Comparison of ENCODE assay signal across 13 cellular contexts in genomic region chr17:82035488-82035887, GRCh38. TPM values are rescaled to one million over a fixed set of nuclear protein-coding genes. Genes with fewer than 3 reads are reported as not detected.
DNase-seq lines count a peak whose midpoint lies in the region; ATAC-seq and TF ChIP-seq lines count a peak whose summit lies in the region.
"Had no signal": no experiment of that assay in that cellular context is flagged by ENCODE, and none has a peak within 500 bp of the region (broad histone marks: within the 10 kb centered on the region; RNA-seq: fewer than 3 reads in every experiment).

No MANE protein-coding gene starts in this region.

- no peak for DNase-seq in activated CD8-positive, alpha-beta memory T cell treated with anti-CD3 and anti-CD28 coated beads, Interleukin-2, amount 10 ng/mL, durations not matched to agents 7 days and 5 days
- no peak for DNase-seq in activated CD8-positive, alpha-beta memory T cell treated with anti-CD3 and anti-CD28 coated beads, Interleukin-2, amount 50 U/mL, for 4 hours
- DNase-seq in progenitor cell of endocrine pancreas (ENCODE audit: low spot score, unreplicated experiment) (no peak), GDM1 (lab: John Stamatoyannopoulos, UW) (no peak), MV-4-11 (lab: John Stamatoyannopoulos, UW) (no peak)
- DNase-seq in stimulated activated naive CD4-positive, alpha-beta T cell treated with Interleukin-2 at 50 U/mL for 16 hours (lab: John Stamatoyannopoulos, UW): no peak
- DNase-seq: ACHN, Kasumi-1, left ventricle myocardium superior, NCI-H1694, NCI-H526 had no signal

- no peak for TF ChIP-seq CTCF in brain (conservative IDR thresholded peaks at IDR 0.05)
- TF ChIP-seq CTCF in progenitor cell of endocrine pancreas (IDR thresholded peaks at IDR 0.05; ENCODE audit: unreplicated experiment): no peak

- peak overlapping the region; percentile 74 for H3K4me3 Mint-ChIP-seq in activated CD8-positive, alpha-beta memory T cell treated with anti-CD3 and anti-CD28 coated beads, Interleukin-2, amount 10 ng/mL, durations not matched to agents 7 days and 5 days
- H3K4me3 Mint-ChIP-seq in IgD-negative memory B cell (peak overlapping the region in 3 of 4 donors; percentile 39 to 83 (median 53)), brain (peak overlapping the region; percentile 71 to 85 (median 80)), progenitor cell of endocrine pancreas (ENCODE audit: low read depth) (peak overlapping the region; percentile 53)

- ATAC-seq in activated CD8-positive, alpha-beta memory T cell treated with anti-CD3 and anti-CD28 coated beads, Interleukin-2, amount 10 ng/mL, durations not matched to agents 7 days and 5 days: no peak
- ATAC-seq: left ventricle myocardium superior had no signal

- no peaks in the 10 kb centered on the region for H3K27me3 Mint-ChIP-seq in activated CD8-positive, alpha-beta memory T cell treated with anti-CD3 and anti-CD28 coated beads, Interleukin-2, amount 10 ng/mL, durations not matched to agents 7 days and 5 days
- H3K27me3 Mint-ChIP-seq in IgD-negative memory B cell (no peaks in the 10 kb centered on the region), brain (peaks cover 3% of the 10 kb centered on the region), progenitor cell of endocrine pancreas (peaks cover 17% of the 10 kb centered on the region)

- peaks cover 7% of the 10 kb centered on the region for H3K36me3 Mint-ChIP-seq in activated CD8-positive, alpha-beta memory T cell treated with anti-CD3 and anti-CD28 coated beads, Interleukin-2, amount 10 ng/mL, durations not matched to agents 7 days and 5 days
- H3K36me3 Mint-ChIP-seq in IgD-negative memory B cell (no peaks in the 10 kb centered on the region), brain (no peaks in the 10 kb centered on the region), progenitor cell of endocrine pancreas (ENCODE audit: insufficient read depth) (peaks cover 7% of the 10 kb centered on the region)

- peaks cover 23% of the 10 kb centered on the region for H3K4me1 Mint-ChIP-seq in activated CD8-positive, alpha-beta memory T cell treated with anti-CD3 and anti-CD28 coated beads, Interleukin-2, amount 10 ng/mL, durations not matched to agents 7 days and 5 days
- peaks cover 9 to 16% (median 14%) of the 10 kb centered on the region in 3 donors for H3K4me1 Mint-ChIP-seq in IgD-negative memory B cell
- peaks cover 31% of the 10 kb centered on the region for H3K4me1 Mint-ChIP-seq in brain
- peaks cover 4% of the 10 kb centered on the region for H3K4me1 Mint-ChIP-seq in progenitor cell of endocrine pancreas (ENCODE audit: low read depth)

- CTCF ChIA-PET in activated CD8-positive, alpha-beta memory T cell treated with anti-CD3 and anti-CD28 coated beads, Interleukin-2, amount 10 ng/mL, durations not matched to agents 7 days and 5 days (lab: Charles Lee): interaction anchor here (0.8 to 3.5 kb wide), 5 partner anchors 12 to 119 kb away, joined by 3 to 10 read pairs (median 8); partner anchors contain the start of genes CENPX and LRRC45

- no peaks in the 10 kb centered on the region for H3K9me3 Mint-ChIP-seq in activated CD8-positive, alpha-beta memory T cell treated with anti-CD3 and anti-CD28 coated beads, Interleukin-2, amount 10 ng/mL, durations not matched to agents 7 days and 5 days (ENCODE audit: low read depth)
- H3K9me3 Mint-ChIP-seq in IgD-negative memory B cell: no peaks in the 10 kb centered on the region
- H3K9me3 Mint-ChIP-seq in brain: peaks cover 0 to 2% (median 0%) of the 10 kb centered on the region in 5 experiments
- no peaks in the 10 kb centered on the region for H3K9me3 Mint-ChIP-seq in progenitor cell of endocrine pancreas (ENCODE audit: low read depth)

- H3K27ac Mint-ChIP-seq in activated CD8-positive, alpha-beta memory T cell treated with anti-CD3 and anti-CD28 coated beads, Interleukin-2, amount 10 ng/mL, durations not matched to agents 7 days and 5 days: no peak overlapping the region
- H3K27ac Mint-ChIP-seq in IgD-negative memory B cell (peak overlapping the region; percentile 27 to 73 (median 46)), brain (peak overlapping the region; percentile 39 to 74 (median 63)), progenitor cell of endocrine pancreas (no peak overlapping the region)

RNA-seq across cellular contexts. Expression of gene DCXR, which starts 2.0 kb away (rescaled TPM):
- 100 to 1,000 TPM; 120 to 124 TPM for total RNA-seq in activated CD8-positive, alpha-beta memory T cell treated with anti-CD3 and anti-CD28 coated beads, Interleukin-2, amount 10 ng/mL, durations not matched to agents 7 days and 5 days
- polyA plus RNA-seq in IgD-negative memory B cell (88.3 TPM), brain (ENCODE audit: insufficient read depth, low read depth, low replicate concordance) (170 TPM)
- total RNA-seq in progenitor cell of endocrine pancreas: 72.2 and 77.6 TPM in 2 replicates

RNA-seq across cellular contexts. Expression of gene RAC3, which starts 4.0 kb away (rescaled TPM):
- 1 to 10 TPM; 6.4 to 6.8 TPM for total RNA-seq in activated CD8-positive, alpha-beta memory T cell treated with anti-CD3 and anti-CD28 coated beads, Interleukin-2, amount 10 ng/mL, durations not matched to agents 7 days and 5 days
- polyA plus RNA-seq in IgD-negative memory B cell: not detected
- 65.2 TPM for polyA plus RNA-seq in brain (ENCODE audit: insufficient read depth, low read depth, low replicate concordance)
- 25.2 and 26.2 TPM in 2 replicates for total RNA-seq in progenitor cell of endocrine pancreas

RNA-seq across cellular contexts. Expression of gene LRRC45, which starts 12.4 kb away (rescaled TPM):
- total RNA-seq in activated CD8-positive, alpha-beta memory T cell treated with anti-CD3 and anti-CD28 coated beads, Interleukin-2, amount 10 ng/mL, durations not matched to agents 7 days and 5 days: 10 to 100 TPM; 45.4 to 61.6 TPM
- 5.3 TPM for polyA plus RNA-seq in IgD-negative memory B cell
- polyA plus RNA-seq in brain (ENCODE audit: insufficient read depth, low read depth, low replicate concordance): 11.2 TPM
- total RNA-seq in progenitor cell of endocrine pancreas: 39.4 and 43.7 TPM in 2 replicates

RNA-seq across cellular contexts. Expression of gene CENPX, which starts 12.8 kb away (rescaled TPM):
- total RNA-seq in activated CD8-positive, alpha-beta memory T cell treated with anti-CD3 and anti-CD28 coated beads, Interleukin-2, amount 10 ng/mL, durations not matched to agents 7 days and 5 days: 10 to 100 TPM; 80.2 to 91.3 TPM
- 47.7 TPM for polyA plus RNA-seq in IgD-negative memory B cell
- polyA plus RNA-seq in brain (ENCODE audit: insufficient read depth, low read depth, low replicate concordance): 160 TPM
- 64.1 and 66.2 TPM in 2 replicates for total RNA-seq in progenitor cell of endocrine pancreas

RNA-seq across cellular contexts. Expression of gene RFNG, which starts 16.1 kb away (rescaled TPM):
- 10 to 100 TPM; 20.9 to 23.0 TPM for total RNA-seq in activated CD8-positive, alpha-beta memory T cell treated with anti-CD3 and anti-CD28 coated beads, Interleukin-2, amount 10 ng/mL, durations not matched to agents 7 days and 5 days
- polyA plus RNA-seq in IgD-negative memory B cell (4.1 TPM), brain (ENCODE audit: insufficient read depth, low read depth, low replicate concordance) (45.0 TPM)
- 60.1 and 65.5 TPM in 2 replicates for total RNA-seq in progenitor cell of endocrine pancreas

Comparison
In these comparisons a context has a peak if more than half of its experiments do, and no peak if none do; other contexts are left out.
1. H3K27ac Mint-ChIP-seq: peak in IgD-negative memory B cell (3 of 3) and brain (5 of 5); none in activated CD8-positive, alpha-beta memory T cell treated with anti-CD3 and anti-CD28 coated beads, Interleukin-2, amount 10 ng/mL, durations not matched to agents 7 days and 5 days (single experiment) and progenitor cell of endocrine pancreas (single experiment).
2. Peak in every context shown above with its lines, with median percentiles within 50 percentile points of each other: H3K4me3 Mint-ChIP-seq.